1 cellular context compared by ENCODE assay signal in the genomic region with DNA sequence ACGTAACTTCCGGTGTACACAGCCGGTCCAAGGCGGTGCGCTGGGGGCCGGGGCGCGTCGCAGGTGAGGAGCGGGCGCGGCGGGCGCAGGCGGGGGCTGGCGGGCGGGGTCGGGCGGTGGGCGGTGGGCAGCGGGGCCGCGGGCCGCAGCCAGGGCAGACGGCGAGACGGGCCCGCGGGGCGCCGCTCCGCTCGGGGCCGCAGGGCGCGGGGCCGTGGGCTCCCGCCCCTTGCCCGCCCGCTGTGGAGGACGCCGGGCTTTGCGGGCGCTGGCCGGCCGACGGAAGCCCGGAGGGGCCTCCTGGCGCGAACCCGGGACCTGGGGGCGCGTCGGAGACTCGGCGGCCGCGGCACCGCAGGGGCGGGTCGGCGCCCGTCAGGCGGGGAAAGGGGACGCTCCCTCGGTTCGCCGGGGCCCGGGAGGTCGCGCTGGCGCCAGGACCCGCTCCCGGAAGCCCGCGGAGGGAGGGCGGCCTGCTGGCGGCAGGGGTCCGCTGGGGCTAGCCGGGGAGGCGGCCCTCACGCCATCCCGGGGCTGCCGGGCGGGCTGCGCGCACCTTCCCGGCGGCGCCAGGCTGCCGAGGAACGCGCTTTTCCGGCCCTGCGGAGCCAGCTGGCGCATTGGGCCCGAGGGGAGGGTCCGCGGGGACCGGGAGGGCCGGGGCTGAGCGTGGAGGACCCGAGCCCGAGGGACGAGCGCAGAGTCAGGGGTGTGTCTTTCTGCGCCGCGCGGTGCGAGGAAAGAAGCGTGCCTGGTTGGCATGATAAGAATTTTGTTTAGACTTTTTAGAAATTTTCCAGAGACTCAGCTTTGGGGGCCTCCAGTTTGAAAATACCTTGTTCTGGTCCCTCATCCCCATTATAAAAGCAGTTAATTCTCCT.
A peak's percentile ranks its signal among the peaks of the same experiment; 100 is the strongest.
TF ChIP-seq lines count a peak whose summit lies in the region.

A gene with protein sequence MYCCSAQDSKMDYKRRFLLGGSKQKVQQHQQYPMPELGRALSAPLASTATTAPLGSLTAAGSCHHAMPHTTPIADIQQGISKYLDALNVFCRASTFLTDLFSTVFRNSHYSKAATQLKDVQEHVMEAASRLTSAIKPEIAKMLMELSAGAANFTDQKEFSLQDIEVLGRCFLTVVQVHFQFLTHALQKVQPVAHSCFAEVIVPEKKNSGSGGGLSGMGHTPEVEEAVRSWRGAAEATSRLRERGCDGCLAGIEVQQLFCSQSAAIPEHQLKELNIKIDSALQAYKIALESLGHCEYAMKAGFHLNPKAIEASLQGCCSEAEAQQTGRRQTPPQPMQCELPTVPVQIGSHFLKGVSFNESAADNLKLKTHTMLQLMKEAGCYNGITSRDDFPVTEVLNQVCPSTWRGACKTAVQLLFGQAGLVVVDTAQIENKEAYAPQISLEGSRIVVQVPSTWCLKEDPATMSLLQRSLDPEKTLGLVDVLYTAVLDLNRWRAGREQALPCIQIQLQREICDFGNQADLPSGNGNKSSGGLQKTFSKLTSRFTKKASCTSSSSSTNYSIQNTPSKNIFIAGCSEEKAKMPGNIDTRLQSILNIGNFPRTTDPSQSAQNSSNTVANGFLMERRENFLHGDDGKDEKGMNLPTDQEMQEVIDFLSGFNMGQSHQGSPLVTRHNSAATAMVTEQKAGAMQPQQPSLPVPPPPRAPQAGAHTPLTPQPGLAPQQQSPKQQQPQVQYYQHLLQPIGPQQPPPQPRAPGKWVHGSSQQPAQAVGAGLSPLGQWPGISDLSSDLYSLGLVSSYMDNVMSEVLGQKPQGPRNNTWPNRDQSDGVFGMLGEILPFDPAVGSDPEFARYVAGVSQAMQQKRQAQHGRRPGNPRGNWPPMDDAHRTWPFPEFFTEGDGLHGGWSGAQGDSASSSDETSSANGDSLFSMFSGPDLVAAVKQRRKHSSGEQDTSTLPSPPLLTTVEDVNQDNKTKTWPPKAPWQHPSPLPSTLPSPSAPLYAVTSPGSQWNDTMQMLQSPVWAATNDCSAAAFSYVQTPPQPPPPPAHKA (N-terminal part only) (plus strand): TSS at position 3 of the 881 bp plus-strand sequence. CDS start 45,920 bp downstream, outside the sequence.

TF ChIP-seq in K562, 482 proteins besides CTCF, POLR2A, EP300 and RAD21 (continued from another document and continues in another):
- TF ChIP-seq SIX5 (IDR thresholded peaks at IDR 0.05; ENCODE audit: borderline replicate concordance in 1 of 2, insufficient read depth in 1 of 2, low read depth in 1 of 2, low read length in 2 of 2) (no peak), SIN3B (IDR thresholded peaks at IDR 0.05; ENCODE audit: low read depth) (peak; percentile 75), RBM22 (IDR thresholded peaks at IDR 0.05; ENCODE audit: low read depth, low read length, poor library complexity, severe bottlenecking) (peak; percentile 60), GATAD2B (IDR thresholded peaks at IDR 0.05; ENCODE audit: borderline replicate concordance) (peak; percentile 85), BRF1 (IDR thresholded peaks at IDR 0.05; ENCODE audit: borderline replicate concordance, extremely low read depth, insufficient read length) (no peak), ZNF324 (CRISPR knock-in tag; IDR thresholded peaks at IDR 0.05) (no peak), MYC (IDR thresholded peaks at IDR 0.05; ENCODE audit: low read depth, low read length) (no peak), MYC (CRISPR knock-in tag; IDR thresholded peaks at IDR 0.05; ENCODE audit: borderline replicate concordance, low read depth) (no peak), CCNT2 (IDR thresholded peaks at IDR 0.05; ENCODE audit: borderline replicate concordance, extremely low read depth, insufficient read length, low read depth, low read length) (peak; percentile 67), ESRRA (IDR thresholded peaks at IDR 0.05; ENCODE audit: borderline replicate concordance, low read depth) (no peak), NRF1 (conservative IDR thresholded peaks at IDR 0.05 in 1 of 2, IDR thresholded peaks at IDR 0.05 in 1 of 2) (peak; percentile 55 to 56; a peak in 3 of 4 replicates), NFXL1 (CRISPR knock-in tag; IDR thresholded peaks at IDR 0.05) (no peak), ARID2 (IDR thresholded peaks at IDR 0.05) (no peak), ZNF263 (CRISPR knock-in tag; IDR thresholded peaks at IDR 0.05; ENCODE audit: borderline replicate concordance) (no peak), KDM2B (CRISPR knock-in tag; IDR thresholded peaks at IDR 0.05) (no peak), NR1H2 (CRISPR knock-in tag; IDR thresholded peaks at IDR 0.05) (no peak), CAMTA2 (CRISPR knock-in tag; conservative IDR thresholded peaks at IDR 0.05) (no peak), MTF1 (CRISPR knock-in tag; IDR thresholded peaks at IDR 0.05; ENCODE audit: borderline replicate concordance) (no peak), NBN (IDR thresholded peaks at IDR 0.05; ENCODE audit: low read depth) (no peak)
- TF ChIP-seq, protein P1, sequence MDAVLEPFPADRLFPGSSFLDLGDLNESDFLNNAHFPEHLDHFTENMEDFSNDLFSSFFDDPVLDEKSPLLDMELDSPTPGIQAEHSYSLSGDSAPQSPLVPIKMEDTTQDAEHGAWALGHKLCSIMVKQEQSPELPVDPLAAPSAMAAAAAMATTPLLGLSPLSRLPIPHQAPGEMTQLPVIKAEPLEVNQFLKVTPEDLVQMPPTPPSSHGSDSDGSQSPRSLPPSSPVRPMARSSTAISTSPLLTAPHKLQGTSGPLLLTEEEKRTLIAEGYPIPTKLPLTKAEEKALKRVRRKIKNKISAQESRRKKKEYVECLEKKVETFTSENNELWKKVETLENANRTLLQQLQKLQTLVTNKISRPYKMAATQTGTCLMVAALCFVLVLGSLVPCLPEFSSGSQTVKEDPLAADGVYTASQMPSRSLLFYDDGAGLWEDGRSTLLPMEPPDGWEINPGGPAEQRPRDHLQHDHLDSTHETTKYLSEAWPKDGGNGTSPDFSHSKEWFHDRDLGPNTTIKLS (IDR thresholded peaks at IDR 0.05; ENCODE audit: borderline replicate concordance, low read depth) = 0 out of 2 replicates have a peak, but pooled peaks have one; percentile 46
- TF ChIP-seq, protein P2, sequence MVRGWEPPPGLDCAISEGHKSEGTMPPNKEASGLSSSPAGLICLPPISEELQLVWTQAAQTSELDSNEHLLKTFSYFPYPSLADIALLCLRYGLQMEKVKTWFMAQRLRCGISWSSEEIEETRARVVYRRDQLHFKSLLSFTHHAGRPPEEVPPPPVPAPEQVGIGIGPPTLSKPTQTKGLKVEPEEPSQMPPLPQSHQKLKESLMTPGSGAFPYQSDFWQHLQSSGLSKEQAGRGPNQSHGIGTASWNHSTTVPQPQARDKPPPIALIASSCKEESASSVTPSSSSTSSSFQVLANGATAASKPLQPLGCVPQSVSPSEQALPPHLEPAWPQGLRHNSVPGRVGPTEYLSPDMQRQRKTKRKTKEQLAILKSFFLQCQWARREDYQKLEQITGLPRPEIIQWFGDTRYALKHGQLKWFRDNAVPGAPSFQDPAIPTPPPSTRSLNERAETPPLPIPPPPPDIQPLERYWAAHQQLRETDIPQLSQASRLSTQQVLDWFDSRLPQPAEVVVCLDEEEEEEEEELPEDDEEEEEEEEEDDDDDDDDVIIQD (CRISPR knock-in tag; IDR thresholded peaks at IDR 0.05) = no peak
- TF ChIP-seq, protein P3, sequence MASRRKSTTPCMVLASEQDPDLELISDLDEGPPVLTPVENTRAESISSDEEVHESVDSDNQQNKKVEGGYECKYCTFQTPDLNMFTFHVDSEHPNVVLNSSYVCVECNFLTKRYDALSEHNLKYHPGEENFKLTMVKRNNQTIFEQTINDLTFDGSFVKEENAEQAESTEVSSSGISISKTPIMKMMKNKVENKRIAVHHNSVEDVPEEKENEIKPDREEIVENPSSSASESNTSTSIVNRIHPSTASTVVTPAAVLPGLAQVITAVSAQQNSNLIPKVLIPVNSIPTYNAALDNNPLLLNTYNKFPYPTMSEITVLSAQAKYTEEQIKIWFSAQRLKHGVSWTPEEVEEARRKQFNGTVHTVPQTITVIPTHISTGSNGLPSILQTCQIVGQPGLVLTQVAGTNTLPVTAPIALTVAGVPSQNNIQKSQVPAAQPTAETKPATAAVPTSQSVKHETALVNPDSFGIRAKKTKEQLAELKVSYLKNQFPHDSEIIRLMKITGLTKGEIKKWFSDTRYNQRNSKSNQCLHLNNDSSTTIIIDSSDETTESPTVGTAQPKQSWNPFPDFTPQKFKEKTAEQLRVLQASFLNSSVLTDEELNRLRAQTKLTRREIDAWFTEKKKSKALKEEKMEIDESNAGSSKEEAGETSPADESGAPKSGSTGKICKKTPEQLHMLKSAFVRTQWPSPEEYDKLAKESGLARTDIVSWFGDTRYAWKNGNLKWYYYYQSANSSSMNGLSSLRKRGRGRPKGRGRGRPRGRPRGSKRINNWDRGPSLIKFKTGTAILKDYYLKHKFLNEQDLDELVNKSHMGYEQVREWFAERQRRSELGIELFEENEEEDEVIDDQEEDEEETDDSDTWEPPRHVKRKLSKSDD (conservative IDR thresholded peaks at IDR 0.05; ENCODE audit: low read length) = no peak
- TF ChIP-seq, protein P4, sequence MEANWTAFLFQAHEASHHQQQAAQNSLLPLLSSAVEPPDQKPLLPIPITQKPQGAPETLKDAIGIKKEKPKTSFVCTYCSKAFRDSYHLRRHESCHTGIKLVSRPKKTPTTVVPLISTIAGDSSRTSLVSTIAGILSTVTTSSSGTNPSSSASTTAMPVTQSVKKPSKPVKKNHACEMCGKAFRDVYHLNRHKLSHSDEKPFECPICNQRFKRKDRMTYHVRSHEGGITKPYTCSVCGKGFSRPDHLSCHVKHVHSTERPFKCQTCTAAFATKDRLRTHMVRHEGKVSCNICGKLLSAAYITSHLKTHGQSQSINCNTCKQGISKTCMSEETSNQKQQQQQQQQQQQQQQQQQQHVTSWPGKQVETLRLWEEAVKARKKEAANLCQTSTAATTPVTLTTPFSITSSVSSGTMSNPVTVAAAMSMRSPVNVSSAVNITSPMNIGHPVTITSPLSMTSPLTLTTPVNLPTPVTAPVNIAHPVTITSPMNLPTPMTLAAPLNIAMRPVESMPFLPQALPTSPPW (CRISPR knock-in tag; IDR thresholded peaks at IDR 0.05) = peak; percentile 92
- TF ChIP-seq, protein P5, sequence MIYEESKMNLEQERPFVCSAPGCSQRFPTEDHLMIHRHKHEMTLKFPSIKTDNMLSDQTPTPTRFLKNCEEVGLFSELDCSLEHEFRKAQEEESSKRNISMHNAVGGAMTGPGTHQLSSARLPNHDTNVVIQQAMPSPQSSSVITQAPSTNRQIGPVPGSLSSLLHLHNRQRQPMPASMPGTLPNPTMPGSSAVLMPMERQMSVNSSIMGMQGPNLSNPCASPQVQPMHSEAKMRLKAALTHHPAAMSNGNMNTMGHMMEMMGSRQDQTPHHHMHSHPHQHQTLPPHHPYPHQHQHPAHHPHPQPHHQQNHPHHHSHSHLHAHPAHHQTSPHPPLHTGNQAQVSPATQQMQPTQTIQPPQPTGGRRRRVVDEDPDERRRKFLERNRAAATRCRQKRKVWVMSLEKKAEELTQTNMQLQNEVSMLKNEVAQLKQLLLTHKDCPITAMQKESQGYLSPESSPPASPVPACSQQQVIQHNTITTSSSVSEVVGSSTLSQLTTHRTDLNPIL (CRISPR knock-in tag; IDR thresholded peaks at IDR 0.05) = no peak
- TF ChIP-seq, protein P6, sequence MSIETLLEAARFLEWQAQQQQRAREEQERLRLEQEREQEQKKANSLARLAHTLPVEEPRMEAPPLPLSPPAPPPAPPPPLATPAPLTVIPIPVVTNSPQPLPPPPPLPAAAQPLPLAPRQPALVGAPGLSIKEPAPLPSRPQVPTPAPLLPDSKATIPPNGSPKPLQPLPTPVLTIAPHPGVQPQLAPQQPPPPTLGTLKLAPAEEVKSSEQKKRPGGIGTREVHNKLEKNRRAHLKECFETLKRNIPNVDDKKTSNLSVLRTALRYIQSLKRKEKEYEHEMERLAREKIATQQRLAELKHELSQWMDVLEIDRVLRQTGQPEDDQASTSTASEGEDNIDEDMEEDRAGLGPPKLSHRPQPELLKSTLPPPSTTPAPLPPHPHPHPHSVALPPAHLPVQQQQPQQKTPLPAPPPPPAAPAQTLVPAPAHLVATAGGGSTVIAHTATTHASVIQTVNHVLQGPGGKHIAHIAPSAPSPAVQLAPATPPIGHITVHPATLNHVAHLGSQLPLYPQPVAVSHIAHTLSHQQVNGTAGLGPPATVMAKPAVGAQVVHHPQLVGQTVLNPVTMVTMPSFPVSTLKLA (conservative IDR thresholded peaks at IDR 0.05) = peak in 1 of 2 experiments; percentile 58; a peak in 1 of 4 replicates
- TF ChIP-seq, protein P7, sequence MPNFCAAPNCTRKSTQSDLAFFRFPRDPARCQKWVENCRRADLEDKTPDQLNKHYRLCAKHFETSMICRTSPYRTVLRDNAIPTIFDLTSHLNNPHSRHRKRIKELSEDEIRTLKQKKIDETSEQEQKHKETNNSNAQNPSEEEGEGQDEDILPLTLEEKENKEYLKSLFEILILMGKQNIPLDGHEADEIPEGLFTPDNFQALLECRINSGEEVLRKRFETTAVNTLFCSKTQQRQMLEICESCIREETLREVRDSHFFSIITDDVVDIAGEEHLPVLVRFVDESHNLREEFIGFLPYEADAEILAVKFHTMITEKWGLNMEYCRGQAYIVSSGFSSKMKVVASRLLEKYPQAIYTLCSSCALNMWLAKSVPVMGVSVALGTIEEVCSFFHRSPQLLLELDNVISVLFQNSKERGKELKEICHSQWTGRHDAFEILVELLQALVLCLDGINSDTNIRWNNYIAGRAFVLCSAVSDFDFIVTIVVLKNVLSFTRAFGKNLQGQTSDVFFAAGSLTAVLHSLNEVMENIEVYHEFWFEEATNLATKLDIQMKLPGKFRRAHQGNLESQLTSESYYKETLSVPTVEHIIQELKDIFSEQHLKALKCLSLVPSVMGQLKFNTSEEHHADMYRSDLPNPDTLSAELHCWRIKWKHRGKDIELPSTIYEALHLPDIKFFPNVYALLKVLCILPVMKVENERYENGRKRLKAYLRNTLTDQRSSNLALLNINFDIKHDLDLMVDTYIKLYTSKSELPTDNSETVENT (CRISPR knock-in tag; IDR thresholded peaks at IDR 0.05) = peak; percentile 77; the same call in 1 of the 2 replicates
- TF ChIP-seq, protein P8, sequence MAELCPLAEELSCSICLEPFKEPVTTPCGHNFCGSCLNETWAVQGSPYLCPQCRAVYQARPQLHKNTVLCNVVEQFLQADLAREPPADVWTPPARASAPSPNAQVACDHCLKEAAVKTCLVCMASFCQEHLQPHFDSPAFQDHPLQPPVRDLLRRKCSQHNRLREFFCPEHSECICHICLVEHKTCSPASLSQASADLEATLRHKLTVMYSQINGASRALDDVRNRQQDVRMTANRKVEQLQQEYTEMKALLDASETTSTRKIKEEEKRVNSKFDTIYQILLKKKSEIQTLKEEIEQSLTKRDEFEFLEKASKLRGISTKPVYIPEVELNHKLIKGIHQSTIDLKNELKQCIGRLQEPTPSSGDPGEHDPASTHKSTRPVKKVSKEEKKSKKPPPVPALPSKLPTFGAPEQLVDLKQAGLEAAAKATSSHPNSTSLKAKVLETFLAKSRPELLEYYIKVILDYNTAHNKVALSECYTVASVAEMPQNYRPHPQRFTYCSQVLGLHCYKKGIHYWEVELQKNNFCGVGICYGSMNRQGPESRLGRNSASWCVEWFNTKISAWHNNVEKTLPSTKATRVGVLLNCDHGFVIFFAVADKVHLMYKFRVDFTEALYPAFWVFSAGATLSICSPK (IDR thresholded peaks at IDR 0.05; ENCODE audit: borderline replicate concordance) = no peak
- TF ChIP-seq, protein P9, sequence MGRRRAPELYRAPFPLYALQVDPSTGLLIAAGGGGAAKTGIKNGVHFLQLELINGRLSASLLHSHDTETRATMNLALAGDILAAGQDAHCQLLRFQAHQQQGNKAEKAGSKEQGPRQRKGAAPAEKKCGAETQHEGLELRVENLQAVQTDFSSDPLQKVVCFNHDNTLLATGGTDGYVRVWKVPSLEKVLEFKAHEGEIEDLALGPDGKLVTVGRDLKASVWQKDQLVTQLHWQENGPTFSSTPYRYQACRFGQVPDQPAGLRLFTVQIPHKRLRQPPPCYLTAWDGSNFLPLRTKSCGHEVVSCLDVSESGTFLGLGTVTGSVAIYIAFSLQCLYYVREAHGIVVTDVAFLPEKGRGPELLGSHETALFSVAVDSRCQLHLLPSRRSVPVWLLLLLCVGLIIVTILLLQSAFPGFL (CRISPR knock-in tag; IDR thresholded peaks at IDR 0.05) = no peak
